In genomic region chr7:105098863-105099515, GRCh38 we compare ENCODE assay signal across 9 cellular contexts.
DNase-seq lines count a peak whose midpoint lies in the region; ATAC-seq and TF ChIP-seq lines count a peak whose summit lies in the region.
"Had no signal": no experiment of that assay in that cellular context is flagged by ENCODE, and none has a peak within 500 bp of the region (broad histone marks: within the 10 kb centered on the region; RNA-seq: fewer than 3 reads in every experiment).

No MANE protein-coding gene starts in this region.

- DNase-seq in endothelial cell (ENCODE audit: low spot score), result no peak
- no peak for DNase-seq in erythroblast (lab: John Stamatoyannopoulos, UW)
- no peak for DNase-seq in iPS-NIHi11 (ENCODE audit: low spot score)
- no peak for DNase-seq in stimulated activated CD4-positive, alpha-beta T cell treated with anti-CD3 and anti-CD28 coated beads, Interleukin-12 subunit alpha, Interleukin-12 subunit beta, amount 100 ng/mL, for 4 hours
- DNase-seq: foreskin fibroblast had no signal

- ATAC-seq in GM18498 (IDR thresholded peaks at IDR 0.05; ENCODE audit: unreplicated experiment), result peak; percentile 75
- peak; percentile 73 for ATAC-seq in GM21423 (IDR thresholded peaks at IDR 0.05; ENCODE audit: unreplicated experiment)
- ATAC-seq in HG03565 (IDR thresholded peaks at IDR 0.05; ENCODE audit: unreplicated experiment), result peak; percentile 75
- peak; percentile 92 for ATAC-seq in esophagus mucosa

- H3K27ac Mint-ChIP-seq in endothelial cell (ENCODE audit: unreplicated experiment), result no peak overlapping the region

- no peak for TF ChIP-seq CTCF in endothelial cell (IDR thresholded peaks at IDR 0.05; ENCODE audit: unreplicated experiment)

- H3K4me3 Mint-ChIP-seq in endothelial cell (ENCODE audit: unreplicated experiment), result no peak overlapping the region

- TF ChIP-seq POLR2A in erythroblast (IDR thresholded peaks at IDR 0.05; ENCODE audit: low read length), result no peak

- H3K36me3 Mint-ChIP-seq in endothelial cell (ENCODE audit: low read depth, unreplicated experiment), result peaks cover 7% of the 10 kb centered on the region

- H3K27me3 Mint-ChIP-seq in endothelial cell (ENCODE audit: unreplicated experiment), result no peaks in the 10 kb centered on the region

- H3K4me1 Mint-ChIP-seq in endothelial cell (ENCODE audit: unreplicated experiment), result no peaks in the 10 kb centered on the region

- no peaks in the 10 kb centered on the region for H3K9me3 Mint-ChIP-seq in endothelial cell (ENCODE audit: unreplicated experiment)
